In genomic region chr4:7459471-7459870, GRCh38 we compare ENCODE assay signal across 29 cellular contexts. TPM values are rescaled to one million over a fixed set of nuclear protein-coding genes. Genes with fewer than 3 reads are reported as not detected.
A peak's percentile ranks its signal among the peaks of the same experiment; 100 is the strongest.
DNase-seq lines count a peak whose midpoint lies in the region; ATAC-seq, FAIRE-seq and TF ChIP-seq lines count a peak whose summit lies in the region.
"Had no signal": no experiment of that assay in that cellular context is flagged by ENCODE, and none has a peak within 500 bp of the region (broad histone marks: within the 10 kb centered on the region; RNA-seq: fewer than 3 reads in every experiment).

No MANE protein-coding gene starts in this region.

- H3K9me1 ChIP-seq in IMR-90 (ENCODE audit: insufficient read depth, low read length), result no peaks in the 10 kb centered on the region

- TF ChIP-seq EP300 in H1 (IDR thresholded peaks at IDR 0.05; ENCODE audit: borderline replicate concordance in 1 of 2, low read depth in 2 of 2, low read length in 2 of 2) (no peak), stomach (IDR thresholded peaks at IDR 0.05) (no peak)

- H3K36me3 ChIP-seq in BLaER1, result no peaks in the 10 kb centered on the region
- no peaks in the 10 kb centered on the region for H3K36me3 ChIP-seq in IMR-90 (ENCODE audit: control insufficient read depth, insufficient read depth, low read length)
- no peaks in the 10 kb centered on the region for H3K36me3 ChIP-seq in H1 (ENCODE audit: control insufficient read depth in 2 of 4, insufficient read depth in 4 of 4, low read length in 3 of 4)
- H3K36me3 ChIP-seq in neuronal stem cell (replicated peaks in 1 of 2; ENCODE audit: control insufficient read depth in 2 of 2, insufficient read depth in 2 of 2, low read length in 2 of 2), result no peaks in the 10 kb centered on the region
- no peaks in the 10 kb centered on the region for H3K36me3 ChIP-seq in stomach
- H3K36me3 ChIP-seq: BE2C; BLaER1 treated with 17β-estradiol and CSF1 and Interleukin-3, amounts not matched to agents 10 nM and 100 nM had no signal

- ATAC-seq in IMR-90 (ENCODE audit: low read depth) (no peak), GM18520 (IDR thresholded peaks at IDR 0.05; ENCODE audit: unreplicated experiment) (no peak), HG02588 (IDR thresholded peaks at IDR 0.05; ENCODE audit: unreplicated experiment) (no peak)
- ATAC-seq: CD8-positive, alpha-beta T cell; GM12878 had no signal

- TF ChIP-seq RAD21 in IMR-90 (IDR thresholded peaks at IDR 0.05; ENCODE audit: low read length) (no peak), H1 (IDR thresholded peaks at IDR 0.05 in 1 of 2, conservative IDR thresholded peaks at IDR 0.05 in 1 of 2; ENCODE audit: low read depth in 2 of 2, low read length in 2 of 2) (no peak)

- intact Hi-C loops in IMR-90 (cut with micrococcal nuclease), result no loop called here
- intact Hi-C loops in stomach (cut with DNase I; ENCODE audit: low total_unique reads), result no loop called here

- H3K14ac ChIP-seq in IMR-90 (replicated peaks; ENCODE audit: low read depth, low read length) (no peak overlapping the region), H1 (ENCODE audit: insufficient read length) (no peak overlapping the region), neuronal stem cell (ENCODE audit: low read length) (no peak overlapping the region)

- H3K27ac ChIP-seq in BLaER1 (peak overlapping the region; percentile 70; the same call in 1 of the 2 replicates), IMR-90 (ENCODE audit: insufficient read depth, low read length) (no peak overlapping the region), H1 (ENCODE audit: low read depth, low read length) (no peak overlapping the region), neuronal stem cell (replicated peaks; ENCODE audit: low read length) (no peak overlapping the region), stomach (no peak overlapping the region)
- H3K27ac ChIP-seq: C4-2B had no signal

- H3K18ac ChIP-seq in IMR-90 (ENCODE audit: low read depth, low read length) (no peak overlapping the region), H1 (ENCODE audit: extremely low read depth, low read length) (no peak overlapping the region), neuronal stem cell (ENCODE audit: low read length) (no peak overlapping the region)

- H3K56ac ChIP-seq in IMR-90 (ENCODE audit: extremely low read depth, insufficient read depth, low read length), result no peak overlapping the region
- H3K56ac ChIP-seq in H1 (replicated peaks; ENCODE audit: insufficient read length, low read depth, low read length), result no peak overlapping the region

- H2AK5ac ChIP-seq in IMR-90 (ENCODE audit: low read depth, low read length) (no peak overlapping the region), H1 (ENCODE audit: low read depth, low read length) (no peak overlapping the region), neuronal stem cell (ENCODE audit: low read depth, low read length) (peak overlapping the region; percentile 6)

- H2AFZ ChIP-seq in IMR-90 (replicated peaks; ENCODE audit: low read length, poor library complexity) (peak overlapping the region; percentile 21), H1 (ENCODE audit: low read length) (no peak overlapping the region), neuronal stem cell (ENCODE audit: low read length) (no peak overlapping the region)

- POLR2A ChIA-PET in IMR-90 (lab: Charles Lee; ENCODE audit: unreplicated experiment), result no interaction called here
- POLR2A ChIA-PET in H1 (lab: Charles Lee; ENCODE audit: partially characterized antibody), result no interaction called here

- no peak overlapping the region for H4K5ac ChIP-seq in IMR-90 (ENCODE audit: low read depth, low read length)
- H4K5ac ChIP-seq in H1 (ENCODE audit: insufficient read length, low read depth, low read length), result no peak overlapping the region

- H2BK20ac ChIP-seq in IMR-90 (ENCODE audit: low read depth, low read length), result no peak overlapping the region
- H2BK20ac ChIP-seq in H1 (ENCODE audit: low read length), result no peak overlapping the region

- TF ChIP-seq CTCF in IMR-90 (conservative IDR thresholded peaks at IDR 0.05; ENCODE audit: low read depth, low read length) (no peak), H1 (IDR thresholded peaks at IDR 0.05; ENCODE audit: control extremely low read depth in 1 of 3, insufficient read depth in 1 of 3, low read depth in 1 of 3, low read length in 3 of 3) (no peak), stomach (IDR thresholded peaks at IDR 0.05) (no peak)

- in situ Hi-C loops in IMR-90 (cut with MboI; ENCODE audit: low sequenced_read_pairs), result no loop called here

- H4K20me1 ChIP-seq in BLaER1, result peaks cover 24% of the 10 kb centered on the region; the same call in 1 of the 2 replicates
- no peaks in the 10 kb centered on the region for H4K20me1 ChIP-seq in IMR-90 (ENCODE audit: insufficient read depth, low read length)
- no peaks in the 10 kb centered on the region for H4K20me1 ChIP-seq in H1 (replicated peaks in 1 of 2; ENCODE audit: control insufficient read depth in 1 of 2, insufficient read depth in 2 of 2, low read length in 2 of 2)

- H3K4ac ChIP-seq in IMR-90 (ENCODE audit: low read depth, low read length), result no peak overlapping the region
- H3K4ac ChIP-seq in H1 (replicated peaks; ENCODE audit: insufficient read length, low read depth, low read length), result no peak overlapping the region
- H3K4ac ChIP-seq in neuronal stem cell (ENCODE audit: low read length), result no peak overlapping the region

- H2AK9ac ChIP-seq in IMR-90 (replicated peaks; ENCODE audit: low read depth, low read length, poor library complexity), result no peak overlapping the region

- H2BK5ac ChIP-seq in IMR-90 (ENCODE audit: low read depth, low read length, poor library complexity, severe bottlenecking) (no peak overlapping the region), H1 (ENCODE audit: low read depth, low read length) (no peak overlapping the region), neuronal stem cell (ENCODE audit: low read length) (no peak overlapping the region)

- no peak for DNase-seq in IMR-90
- DNase-seq in H1 (ENCODE audit: low read depth in 1 of 2, low spot score in 2 of 2), result no peak
- no peak for DNase-seq in neuronal stem cell (ENCODE audit: low spot score)
- DNase-seq in stomach, result no peak
- DNase-seq: 8988T; ACHN; BE2C; Caco-2; Calu3; CD4-positive, alpha-beta T cell; CD8-positive, alpha-beta T cell; DND-41; EL; GDM1 had no signal

- no peaks in the 10 kb centered on the region for H3K23me2 ChIP-seq in H1 (ENCODE audit: low read depth, low read length)

- no peaks in the 10 kb centered on the region for H3K79me1 ChIP-seq in IMR-90 (ENCODE audit: low read depth in 1 of 2, low read length in 2 of 2)
- no peaks in the 10 kb centered on the region for H3K79me1 ChIP-seq in H1 (ENCODE audit: low read depth, low read length)
- H3K79me1 ChIP-seq in neuronal stem cell (ENCODE audit: low read depth, low read length), result no peaks in the 10 kb centered on the region

- H3K4me3 ChIP-seq in BLaER1, result no peak overlapping the region
- no peak overlapping the region for H3K4me3 ChIP-seq in IMR-90 (ENCODE audit: insufficient read depth, low read depth, low read length)
- H3K4me3 ChIP-seq in H1 (ENCODE audit: extremely low read depth in 1 of 4, insufficient read depth in 2 of 4, low read depth in 3 of 4, low read length in 4 of 4), result no peak overlapping the region
- H3K4me3 ChIP-seq in neuronal stem cell (ENCODE audit: low read length in 2 of 2), result no peak overlapping the region
- no peak overlapping the region for H3K4me3 ChIP-seq in stomach
- H3K4me3 ChIP-seq: BLaER1 treated with 17β-estradiol and CSF1 and Interleukin-3, amounts not matched to agents 10 nM and 100 nM; GM12878 had no signal

- H3K27me3 ChIP-seq in BLaER1 (no peaks in the 10 kb centered on the region), IMR-90 (ENCODE audit: control insufficient read depth, insufficient read depth, low read length) (peaks cover 23% of the 10 kb centered on the region), H1 (replicated peaks in 1 of 4; ENCODE audit: control insufficient read depth in 3 of 4, extremely low read depth in 1 of 4, insufficient read depth in 3 of 4, low read length in 3 of 4) (no peaks in the 10 kb centered on the region), neuronal stem cell (ENCODE audit: control insufficient read depth in 3 of 3, insufficient read depth in 3 of 3, low read depth in 1 of 3, low read length in 3 of 3) (no peaks in the 10 kb centered on the region), stomach (peaks cover 0 to 32% (median 0%) of the 10 kb centered on the region in 3 donors)
- H3K27me3 ChIP-seq: BE2C; BLaER1 treated with 17β-estradiol and CSF1 and Interleukin-3, amounts not matched to agents 10 nM and 100 nM had no signal

- H3K4me2 ChIP-seq in BLaER1, result peak overlapping the region; percentile 80
- H3K4me2 ChIP-seq in IMR-90 (ENCODE audit: low read depth, low read length), result no peak overlapping the region
- no peak overlapping the region for H3K4me2 ChIP-seq in H1 (ENCODE audit: insufficient read depth in 1 of 2, low read depth in 2 of 2, low read length in 2 of 2)
- H3K4me2 ChIP-seq in neuronal stem cell (ENCODE audit: insufficient read depth, low read length, poor library complexity, severe bottlenecking), result no peak overlapping the region

- H2BK120ac ChIP-seq in IMR-90 (ENCODE audit: low read depth, low read length), result no peak overlapping the region
- no peak overlapping the region for H2BK120ac ChIP-seq in H1 (replicated peaks; ENCODE audit: low read depth, low read length)
- no peak overlapping the region for H2BK120ac ChIP-seq in neuronal stem cell (ENCODE audit: low read depth, low read length)

- H2BK12ac ChIP-seq in H1 (ENCODE audit: low read depth, low read length) (no peak overlapping the region), neuronal stem cell (ENCODE audit: low read length) (no peak overlapping the region)

- FAIRE-seq in H1 (lab: Jason Lieb, UNC), result no peak
- FAIRE-seq: A204.1, D721Med, GM12878, GM12892, GM18507, GM19239 had no signal

- H2BK15ac ChIP-seq in IMR-90 (ENCODE audit: low read depth, low read length) (no peak overlapping the region), H1 (ENCODE audit: low read length) (no peak overlapping the region), neuronal stem cell (ENCODE audit: low read length) (peak overlapping the region; percentile 10)

- H3K23ac ChIP-seq in IMR-90 (ENCODE audit: low read depth, low read length) (no peak overlapping the region), H1 (ENCODE audit: insufficient read length) (no peak overlapping the region), neuronal stem cell (ENCODE audit: low read depth, low read length, poor library complexity) (no peak overlapping the region)

- H3K79me2 ChIP-seq in H1 (ENCODE audit: control insufficient read depth in 1 of 2, insufficient read depth in 2 of 2, low read length in 2 of 2), result no peaks in the 10 kb centered on the region

- H3K9me3 ChIP-seq in BLaER1 (no peaks in the 10 kb centered on the region), IMR-90 (ENCODE audit: control insufficient read depth, insufficient read depth, low read length) (no peaks in the 10 kb centered on the region), H1 (ENCODE audit: insufficient read depth in 2 of 2, low read depth in 1 of 2, low read length in 1 of 2) (no peaks in the 10 kb centered on the region), neuronal stem cell (replicated peaks in 1 of 2; ENCODE audit: control insufficient read depth in 2 of 2, insufficient read depth in 1 of 2, low read depth in 1 of 2, low read length in 2 of 2) (no peaks in the 10 kb centered on the region), stomach (no peaks in the 10 kb centered on the region)
- H3K9me3 ChIP-seq: BE2C, Caco-2 had no signal

- H3K4me1 ChIP-seq in BLaER1 (peaks cover 80% of the 10 kb centered on the region), IMR-90 (ENCODE audit: control insufficient read depth, insufficient read depth, low read length) (no peaks in the 10 kb centered on the region), H1 (replicated peaks in 1 of 4; ENCODE audit: control insufficient read depth in 3 of 4, insufficient read depth in 4 of 4, low read length in 3 of 4) (peaks cover 0 to 14% (median 10%) of the 10 kb centered on the region in 4 experiments; a peak in 6 of 7 replicates), neuronal stem cell (ENCODE audit: control insufficient read depth in 2 of 2, insufficient read depth in 1 of 2, low read depth in 1 of 2, low read length in 2 of 2) (peaks cover 0 to 15% of the 10 kb centered on the region in 2 donors), stomach (no peaks in the 10 kb centered on the region)
- H3K4me1 ChIP-seq: Caco-2 had no signal

- H4K91ac ChIP-seq in IMR-90 (ENCODE audit: insufficient read depth, low read depth, low read length), result no peak overlapping the region
- no peak overlapping the region for H4K91ac ChIP-seq in H1 (replicated peaks; ENCODE audit: insufficient read length, low read length)
- no peak overlapping the region for H4K91ac ChIP-seq in neuronal stem cell (ENCODE audit: low read depth, low read length, poor library complexity)

- H4K8ac ChIP-seq in IMR-90 (ENCODE audit: low read depth in 2 of 2, low read length in 2 of 2), result no peak overlapping the region
- H4K8ac ChIP-seq in H1 (ENCODE audit: extremely low read depth, insufficient read depth, low read length), result peak overlapping the region; percentile 42; the same call in 1 of the 2 replicates
- H4K8ac ChIP-seq in neuronal stem cell (ENCODE audit: low read depth, low read length), result no peak overlapping the region

- 30% methylated on average over 3 of the region's 8 CpGs; no CpG with 5 or more reads in 1 of the 2 experiments for WGBS in IMR-90 (ENCODE audit: extremely low coverage in 2 of 2, insufficient read length in 1 of 2), 2 experiments
- WGBS in H1 (ENCODE audit: extremely low coverage in 1 of 2, insufficient coverage in 1 of 2, insufficient read length in 1 of 2, insufficient replicate concordance in 2 of 2, low coverage in 1 of 2, low lambda C conversion rate in 2 of 2, missing lambda C conversion rate in 1 of 2), 2 experiments, result 94% methylated on average over 6 of the region's 8 CpGs; no CpG with 5 or more reads in 1 of the 2 experiments
- WGBS in neuronal stem cell (ENCODE audit: extremely low coverage in 2 of 2, insufficient read length in 2 of 2, insufficient replicate concordance in 1 of 2), 2 donors, result no CpG with 5 or more reads among the region's 8 CpGs
- 71 to 95% (median 85%) methylated on average over 1 to 8 of the region's 8 CpGs for WGBS in stomach, 5 donors

- CTCF ChIA-PET in IMR-90 (lab: Yijun Ruan, JAX) (no interaction called here), H1 (lab: Charles Lee; ENCODE audit: partially characterized antibody) (interaction anchor here (1.4 to 3.7 kb wide), 4 partner anchors 12 to 191 kb away, joined by 4 to 21 read pairs (median 4); no protein-coding TSS in a partner anchor)

- TF ChIP-seq POLR2A in IMR-90 (IDR thresholded peaks at IDR 0.05; ENCODE audit: low read depth, low read length) (no peak), H1 (IDR thresholded peaks at IDR 0.05; ENCODE audit: control extremely low read depth in 1 of 2, low read depth in 2 of 2, low read length in 2 of 2) (no peak), stomach (IDR thresholded peaks at IDR 0.05) (no peak)

- BruUV-seq in IMR-90 (replicated peaks; lab: Mats Ljungman, UMichigan), result no TSS peak

- dilution Hi-C loops in IMR-90 (cut with HindIII; ENCODE audit: low sequenced_read_pairs, unreplicated experiment), result no loop called here

- H3K9ac ChIP-seq in BLaER1, result no peak overlapping the region
- no peak overlapping the region for H3K9ac ChIP-seq in IMR-90 (ENCODE audit: low read depth, low read length)
- no peak overlapping the region for H3K9ac ChIP-seq in H1 (replicated peaks in 1 of 4; ENCODE audit: extremely low read depth in 1 of 4, low read depth in 3 of 4, low read length in 3 of 4)
- H3K9ac ChIP-seq in neuronal stem cell (ENCODE audit: low read depth, low read length, poor library complexity), result no peak overlapping the region

RNA-seq across cellular contexts. Expression of gene PSAPL1, which starts 24.7 kb away (rescaled TPM):
- total RNA-seq in IMR-90 (2012; rRNA removed), result not detected in 2 replicates
- polyA plus RNA-seq in IMR-90 (2012; rRNA removed), result not detected in 2 replicates
- polyA plus RNA-seq in IMR-90 (2012; cell fraction: cytosol; rRNA removed), result not detected in 2 replicates
- not detected in 2 replicates for polyA plus RNA-seq in IMR-90 (2012; cell fraction: nucleus; rRNA removed; ENCODE audit: low replicate concordance)
- not detected in 2 replicates for total RNA-seq in H1 (2021; fragmentation: NEBNext Ultra II Directional; extraction: Animal tissue kit (Norgen Biotek cat#: 25700))
- polyA plus RNA-seq in H1 (2011; rRNA removed), result 0.03 TPM in 2 replicates
- 0.03 TPM for polyA plus RNA-seq in H1 (2011; cell fraction: cytosol; rRNA removed)
- polyA plus RNA-seq in H1 (2011; cell fraction: nucleus; rRNA removed), result 0.09 TPM
- polyA plus RNA-seq in H1 (2012, experiment 1 of 2), result 0.03 TPM in 1 of 4 replicates, not detected in the others
- not detected for polyA plus RNA-seq in H1 (2012, experiment 2 of 2)
- 0.02 TPM for polyA plus RNA-seq in H1 (2013, experiment 1 of 2)
- 0.04 TPM for polyA plus RNA-seq in H1 (2013, experiment 2 of 2)
- polyA minus RNA-seq in H1 (2011; rRNA and poly(A)+ RNA removed), result 0.07 TPM in 1 of 2 replicates, not detected in the other
- not detected for polyA minus RNA-seq in H1 (2011; cell fraction: cytosol; rRNA and poly(A)+ RNA removed)
- not detected for polyA minus RNA-seq in H1 (2011; cell fraction: nucleus; rRNA and poly(A)+ RNA removed)
- 0.01 TPM for polyA plus RNA-seq in neuronal stem cell (2013, experiment 1 of 2)
- not detected for polyA plus RNA-seq in neuronal stem cell (2013, experiment 2 of 2)
- 10 to 100 TPM in 2 of 5 donors, under 1 TPM in 1, not detected in 2; 0.45 to 37.5 (median 14.8) TPM for total RNA-seq in stomach
- polyA plus RNA-seq in stomach, result 1 to 10 TPM in 2 of 3 donors, under 1 TPM in 1; 0.03 to 7.0 (median 4.3) TPM
- total RNA-seq: A673; Calu3; CD4-positive, alpha-beta T cell; CD8-positive, alpha-beta T cell; Daoy; G401; GM12878 had no signal
- polyA plus RNA-seq: AG04450, GM12878 had no signal
